Comparison of ENCODE assay signal across 20 cellular contexts in the genomic region with DNA sequence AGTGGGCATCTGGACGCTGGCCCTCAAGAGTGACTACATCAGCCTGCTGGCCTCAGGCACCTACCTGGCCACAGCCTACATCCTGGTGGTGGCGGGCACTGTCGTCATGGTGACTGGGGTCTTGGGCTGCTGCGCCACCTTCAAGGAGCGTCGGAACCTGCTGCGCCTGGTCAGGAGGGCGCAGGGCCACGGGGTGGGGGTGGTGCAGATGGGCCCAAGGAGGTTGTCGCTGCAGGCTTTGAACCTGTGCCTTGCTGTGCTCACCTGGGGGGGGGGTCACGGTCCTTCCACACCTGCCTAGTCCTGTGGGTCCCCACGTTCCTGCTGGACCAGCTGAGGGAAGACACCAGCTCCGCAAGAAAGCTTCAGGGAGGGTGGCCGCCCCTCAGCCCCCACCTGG. TPM values are rescaled to one million over a fixed set of nuclear protein-coding genes. Genes with fewer than 3 reads are reported as not detected.
A peak's percentile ranks its signal among the peaks of the same experiment; 100 is the strongest.
DNase-seq lines count a peak whose midpoint lies in the region; ATAC-seq, FAIRE-seq and TF ChIP-seq lines count a peak whose summit lies in the region.
"Had no signal": no experiment of that assay in that cellular context is flagged by ENCODE, and none has a peak within 500 bp of the region (broad histone marks: within the 10 kb centered on the region; RNA-seq: fewer than 3 reads in every experiment).

No MANE protein-coding gene starts in this region.

- peaks cover 15% of the 10 kb centered on the region for H3K79me2 ChIP-seq in trophoblast cell (ENCODE audit: control insufficient read depth, insufficient read depth, low read length, poor library complexity)
- H3K79me2 ChIP-seq: parathyroid adenoma had no signal

- no peak overlapping the region for H3K4me3 ChIP-seq in ascending aorta
- H3K4me3 ChIP-seq in trophoblast cell (ENCODE audit: low read depth, low read length): no peak overlapping the region
- no peak overlapping the region for H3K4me3 ChIP-seq in small intestine (ENCODE audit: low read depth in 1 of 2, low read length in 2 of 2)
- H3K4me3 ChIP-seq: upper lobe of right lung had no signal

- no peak overlapping the region for H2BK120ac ChIP-seq in trophoblast cell (ENCODE audit: insufficient read depth, low read length, poor library complexity)

- H3K27me3 ChIP-seq in ascending aorta (no peaks in the 10 kb centered on the region), trophoblast cell (ENCODE audit: insufficient read depth, low read length) (peaks cover 6% of the 10 kb centered on the region), small intestine (ENCODE audit: control insufficient read depth in 2 of 2, insufficient read depth in 2 of 2, low read length in 2 of 2) (no peaks in the 10 kb centered on the region)
- H3K27me3 ChIP-seq: upper lobe of right lung had no signal

- H2AFZ ChIP-seq in trophoblast cell (ENCODE audit: insufficient read depth, low read length, poor library complexity): no peak overlapping the region
- H2AFZ ChIP-seq: parathyroid adenoma had no signal

- no peak overlapping the region for H3K9ac ChIP-seq in trophoblast cell (ENCODE audit: low read length)
- H3K9ac ChIP-seq: parathyroid adenoma, SK-N-SH had no signal

- H4K12ac ChIP-seq in trophoblast cell (ENCODE audit: low read depth, low read length): no peak overlapping the region

- H3K27ac ChIP-seq in ascending aorta: peak overlapping the region; percentile 81 to 95
- H3K27ac ChIP-seq in trophoblast cell (ENCODE audit: low read depth, low read length): no peak overlapping the region
- H3K27ac ChIP-seq in small intestine (ENCODE audit: low read depth in 1 of 2, low read length in 1 of 2): no peak overlapping the region
- H3K27ac ChIP-seq: parathyroid adenoma, upper lobe of right lung had no signal

- DNase-seq in ascending aorta (ENCODE audit: low spot score in 2 of 2) (no peak), trophoblast cell (no peak), small intestine (no peak)
- no peak for DNase-seq in naive thymus-derived CD8-positive, alpha-beta T cell
- DNase-seq: activated CD4-positive, alpha-beta T cell treated with anti-CD3 and anti-CD28 coated beads, Interleukin-2, amount 50 U/mL, for 48 hours; activated T-cell treated with anti-CD3 and anti-CD28 coated beads for 4 hours; AML-193; caudate nucleus; DND-41; erythroblast; natural killer cell; NCI-H1048; NCI-H2029; NCI-H345; SK-N-SH; upper lobe of right lung had no signal

- H4K91ac ChIP-seq in trophoblast cell (ENCODE audit: low read depth, low read length): no peak overlapping the region

- H3K9me3 Mint-ChIP-seq in naive thymus-derived CD8-positive, alpha-beta T cell: no peaks in the 10 kb centered on the region
- H3K9me3 Mint-ChIP-seq: natural killer cell; stimulated activated naive CD8-positive, alpha-beta T cell treated with anti-CD3 and anti-CD28 coated beads, Interleukin-15, Interleukin-2, amounts not matched to agents 100 ng/mL and 50 ng/mL, for 24 hours; WTC11 had no signal

- H3K36me3 ChIP-seq in ascending aorta (peaks cover 43 to 49% of the 10 kb centered on the region in 2 donors), trophoblast cell (ENCODE audit: control insufficient read depth in 1 of 2, insufficient read depth in 2 of 2, low read length in 2 of 2) (peaks cover 55 to 58% of the 10 kb centered on the region in 2 experiments), small intestine (ENCODE audit: control insufficient read depth in 2 of 2, insufficient read depth in 2 of 2, low read length in 2 of 2) (peaks cover 14 to 15% of the 10 kb centered on the region in 2 donors)

- H3K79me1 ChIP-seq in trophoblast cell (ENCODE audit: low read length): peaks cover 15% of the 10 kb centered on the region

- no peak overlapping the region for H2AK5ac ChIP-seq in trophoblast cell (ENCODE audit: low read length)

- H3K4me3 Mint-ChIP-seq in naive thymus-derived CD8-positive, alpha-beta T cell: no peak overlapping the region
- H3K4me3 Mint-ChIP-seq: stimulated activated naive CD8-positive, alpha-beta T cell treated with anti-CD3 and anti-CD28 coated beads, Interleukin-15, Interleukin-2, amounts not matched to agents 100 ng/mL and 50 ng/mL, for 24 hours; WTC11 had no signal

- TF ChIP-seq CTCF in ascending aorta (IDR thresholded peaks at IDR 0.05): no peak

- H3K23ac ChIP-seq in trophoblast cell (ENCODE audit: low read length): no peak overlapping the region

- no peaks in the 10 kb centered on the region for H3K27me3 Mint-ChIP-seq in naive thymus-derived CD8-positive, alpha-beta T cell

- H3K9me3 ChIP-seq in ascending aorta: no peaks in the 10 kb centered on the region
- H3K9me3 ChIP-seq in trophoblast cell (ENCODE audit: insufficient read depth, low read depth, low read length): peaks cover 5% of the 10 kb centered on the region
- no peaks in the 10 kb centered on the region for H3K9me3 ChIP-seq in small intestine (ENCODE audit: control insufficient read depth, low read depth)
- H3K9me3 ChIP-seq: SK-N-SH, upper lobe of right lung had no signal

- no peak overlapping the region for H3K4ac ChIP-seq in trophoblast cell (ENCODE audit: low read depth, low read length)

- no peak overlapping the region for H2BK12ac ChIP-seq in trophoblast cell (ENCODE audit: low read length)

- POLR2A ChIA-PET in naive thymus-derived CD8-positive, alpha-beta T cell (lab: Charles Lee): interaction anchor here (1.2 to 12.0 kb wide), 2 partner anchors 9 to 16 kb away, joined by 4 to 127 read pairs; partner anchors contain the start of gene PNPLA2

- peaks cover 7 to 36% (median 26%) of the 10 kb centered on the region in 4 donors for H3K4me1 Mint-ChIP-seq in naive thymus-derived CD8-positive, alpha-beta T cell

- H3K4me1 ChIP-seq in ascending aorta (peaks cover 14 to 43% of the 10 kb centered on the region in 2 donors), trophoblast cell (ENCODE audit: control insufficient read depth in 1 of 2, insufficient read depth in 2 of 2, low read length in 2 of 2) (peaks cover 25 to 26% of the 10 kb centered on the region in 2 experiments), small intestine (ENCODE audit: control insufficient read depth in 2 of 2, insufficient read depth in 1 of 2, low read depth in 1 of 2, low read length in 1 of 2) (peaks cover 6 to 11% of the 10 kb centered on the region in 2 donors)

- H3K18ac ChIP-seq in trophoblast cell (ENCODE audit: low read length): peak overlapping the region; percentile 38

- H3K27ac Mint-ChIP-seq in naive thymus-derived CD8-positive, alpha-beta T cell: no peak overlapping the region
- H3K27ac Mint-ChIP-seq: stimulated activated naive CD8-positive, alpha-beta T cell treated with anti-CD3 and anti-CD28 coated beads, Interleukin-15, Interleukin-2, amounts not matched to agents 100 ng/mL and 50 ng/mL, for 24 hours; WTC11 had no signal

- intact Hi-C loops in ascending aorta (cut with DNase I): no loop called here

- no peak overlapping the region for H2BK5ac ChIP-seq in trophoblast cell (ENCODE audit: low read depth, low read length, poor library complexity)

- H3K36me3 Mint-ChIP-seq in naive thymus-derived CD8-positive, alpha-beta T cell: peaks cover 0 to 9% (median 0%) of the 10 kb centered on the region in 3 donors
- H3K36me3 Mint-ChIP-seq: natural killer cell had no signal

- FAIRE-seq in small intestine (lab: Jason Lieb, UNC): no peak
- FAIRE-seq: H54 had no signal

- H4K8ac ChIP-seq in trophoblast cell (ENCODE audit: low read depth, low read length): no peak overlapping the region

- no peak for ATAC-seq in naive thymus-derived CD8-positive, alpha-beta T cell
- ATAC-seq: natural killer cell, upper lobe of right lung, WTC11 had no signal

- H3K14ac ChIP-seq in trophoblast cell (ENCODE audit: low read length): no peak overlapping the region

- no CpG with 5 or more reads among the region's 14 CpGs for WGBS in trophoblast cell (ENCODE audit: extremely low coverage, insufficient coverage, insufficient read length)
- 89 to 91% (median 90%) methylated on average over 11 to 14 of the region's 14 CpGs for whole genome bisulfite sequencing in small intestine, 3 donors

- H3K4me2 ChIP-seq in trophoblast cell (ENCODE audit: low read length): no peak overlapping the region

RNA-seq across cellular contexts. Expression of gene CD151, which starts 3.5 kb away (rescaled TPM):
- total RNA-seq in ascending aorta: 898 TPM
- polyA plus RNA-seq in trophoblast cell (2013): 171 and 180 TPM in 2 replicates
- 100 to 1,000 TPM; 187 to 359 (median 242) TPM for polyA plus RNA-seq in small intestine
- 10 to 100 TPM; 20.8 to 24.3 TPM for total RNA-seq in naive thymus-derived CD8-positive, alpha-beta T cell
- 10 to 100 TPM in 2 of 3 donors, 1 to 10 TPM in 1; 9.4 to 11.2 (median 10.2) TPM for polyA plus RNA-seq in naive thymus-derived CD8-positive, alpha-beta T cell

RNA-seq across cellular contexts. Expression of gene POLR2L, which starts 6.1 kb away (rescaled TPM):
- 141 TPM for total RNA-seq in ascending aorta
- 179 and 185 TPM in 2 replicates for polyA plus RNA-seq in trophoblast cell (2013)
- 100 to 1,000 TPM; 124 to 140 (median 139) TPM for polyA plus RNA-seq in small intestine
- total RNA-seq in naive thymus-derived CD8-positive, alpha-beta T cell: 10 to 100 TPM; 50.3 to 50.6 TPM
- polyA plus RNA-seq in naive thymus-derived CD8-positive, alpha-beta T cell: 100 to 1,000 TPM in 1 of 3 donors, 10 to 100 TPM in 2; 96.5 to 102 (median 99.7) TPM

RNA-seq across cellular contexts. Expression of gene TSPAN4, which starts 6.4 kb away (rescaled TPM):
- 252 TPM for total RNA-seq in ascending aorta
- polyA plus RNA-seq in trophoblast cell (2013): 18.2 and 20.5 TPM in 2 replicates
- 10 to 100 TPM in 1 of 3 donors, 1 to 10 TPM in 2; 5.1 to 53.3 (median 7.3) TPM for polyA plus RNA-seq in small intestine
- total RNA-seq in naive thymus-derived CD8-positive, alpha-beta T cell: 1 to 10 TPM; 6.0 to 8.9 TPM
- polyA plus RNA-seq in naive thymus-derived CD8-positive, alpha-beta T cell: 10 to 100 TPM in 1 of 3 donors, 1 to 10 TPM in 2; 7.2 to 12.8 (median 8.3) TPM

RNA-seq across cellular contexts. Expression of gene CRACR2B, which starts 8.6 kb away (rescaled TPM):
- 20.5 TPM for total RNA-seq in ascending aorta
- 2.6 and 3.1 TPM in 2 replicates for polyA plus RNA-seq in trophoblast cell (2013)
- polyA plus RNA-seq in small intestine: 10 to 100 TPM; 47.3 to 88.8 (median 83.0) TPM
- under 1 TPM; 0.60 to 0.85 TPM for total RNA-seq in naive thymus-derived CD8-positive, alpha-beta T cell
- under 1 TPM in 1 of 3 donors, not detected in 2; 0.18 TPM for polyA plus RNA-seq in naive thymus-derived CD8-positive, alpha-beta T cell

RNA-seq across cellular contexts. Expression of gene PNPLA2, which starts 17.6 kb away (rescaled TPM):
- 214 TPM for total RNA-seq in ascending aorta
- 56.3 and 56.7 TPM in 2 replicates for polyA plus RNA-seq in trophoblast cell (2013)
- polyA plus RNA-seq in small intestine: 100 to 1,000 TPM in 2 of 3 donors, 10 to 100 TPM in 1; 66.2 to 250 (median 190) TPM
- total RNA-seq in naive thymus-derived CD8-positive, alpha-beta T cell: 100 to 1,000 TPM; 248 to 251 TPM
- polyA plus RNA-seq in naive thymus-derived CD8-positive, alpha-beta T cell: 10 to 100 TPM; 20.5 to 42.7 (median 31.5) TPM

Comparison
In these comparisons a context has a peak if more than half of its experiments do, and no peak if none do; other contexts are left out.
1. H3K27ac ChIP-seq: peak in ascending aorta (2 of 2); none in trophoblast cell (single experiment) and small intestine (0 of 2).
2. RNA of gene CD151, which starts 3.5 kb away (total RNA-seq): 898 TPM in ascending aorta (single experiment); 20.8 to 24.3 TPM in naive thymus-derived CD8-positive, alpha-beta T cell; every median in the first group is over 10 times any median in the second.
3. RNA of gene TSPAN4, which starts 6.4 kb away (total RNA-seq): 252 TPM in ascending aorta (single experiment); 6.0 to 8.9 TPM in naive thymus-derived CD8-positive, alpha-beta T cell; every median in the first group is over 10 times any median in the second.